In the genomic region with DNA sequence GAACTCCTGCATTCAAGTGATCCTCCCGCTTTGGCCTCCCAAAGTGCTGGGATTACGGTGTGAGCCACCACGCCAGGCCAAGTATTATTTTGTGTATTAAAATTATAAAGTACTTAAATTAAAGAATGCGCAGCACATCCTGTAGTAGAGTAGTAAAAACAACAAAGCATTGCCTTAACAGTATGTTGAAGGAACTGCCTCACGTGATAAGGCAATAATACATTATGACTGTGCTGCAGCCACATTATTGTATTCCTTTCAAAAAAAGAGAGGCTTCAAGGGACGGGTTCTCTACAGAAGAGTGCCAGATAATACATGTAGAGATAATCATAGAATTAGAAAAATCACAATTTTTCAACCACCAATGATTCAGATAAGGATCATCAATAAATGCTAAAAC, we compare ENCODE assay signal across 6 cellular contexts.
"Had no signal": no experiment of that assay in that cellular context is flagged by ENCODE, and none has a peak within 500 bp of the region (broad histone marks: within the 10 kb centered on the region; RNA-seq: fewer than 3 reads in every experiment).

No MANE protein-coding gene starts in this region.

- DNase-seq: KBM-7, KG1 had no signal

- H3K27ac ChIP-seq: HL-60, KMS-11 had no signal

- ATAC-seq: HepG2 had no signal

- H3K4me3 ChIP-seq: K562 had no signal

- H3K4me2 ChIP-seq: KMS-11 had no signal
